ENCODE assay signal across 2 cellular contexts in genomic region chr21:31720739-31721138, GRCh38.
TF ChIP-seq lines count a peak whose summit lies in the region.

No MANE protein-coding gene starts in this region.

TF ChIP-seq in IMR-90, 13 proteins besides CTCF, POLR2A, EP300 and RAD21:
- TF ChIP-seq FOS (IDR thresholded peaks at IDR 0.05; ENCODE audit: low read depth, low read length): no peak
- TF ChIP-seq MXI1 (IDR thresholded peaks at IDR 0.05; ENCODE audit: borderline replicate concordance, low read depth, low read length): no peak
- no peak for TF ChIP-seq CEBPB (IDR thresholded peaks at IDR 0.05; ENCODE audit: low read depth, low read length)
- TF ChIP-seq USF2 (IDR thresholded peaks at IDR 0.05; ENCODE audit: low read depth, low read length): no peak
- TF ChIP-seq RCOR1 (IDR thresholded peaks at IDR 0.05; ENCODE audit: insufficient replicate concordance, low read length): no peak
- TF ChIP-seq BHLHE40 (IDR thresholded peaks at IDR 0.05; ENCODE audit: low read depth, low read length): no peak
- no peak for TF ChIP-seq MAFK (IDR thresholded peaks at IDR 0.05; ENCODE audit: low read depth, low read length)
- no peak for TF ChIP-seq ELK1 (IDR thresholded peaks at IDR 0.05; ENCODE audit: borderline replicate concordance, low read depth, low read length)
- TF ChIP-seq NFE2L2 (IDR thresholded peaks at IDR 0.05; ENCODE audit: low read depth, low read length): no peak
- no peak for TF ChIP-seq MAZ (IDR thresholded peaks at IDR 0.05; ENCODE audit: borderline replicate concordance, low read depth, low read length)

TF ChIP-seq in K562, 482 proteins besides CTCF, POLR2A, EP300 and RAD21:
- TF ChIP-seq MEIS2 (IDR thresholded peaks at IDR 0.05; ENCODE audit: partially characterized antibody): peak; percentile 60
- 0 out of 2 replicates have a peak, but pooled peaks have one; percentile 1 for TF ChIP-seq HDAC2 (IDR thresholded peaks at IDR 0.05)
- TF ChIP-seq ADNP (tag; IDR thresholded peaks at IDR 0.05): peak; percentile 47; the same call in 1 of the 2 replicates
- TF ChIP-seq FOXJ2 (tag; IDR thresholded peaks at IDR 0.05): peak; percentile 73
- TF ChIP-seq GATA2 (CRISPR knock-in tag; IDR thresholded peaks at IDR 0.05): 0 out of 2 replicates have a peak, but pooled peaks have one; percentile 3
- no peak for TF ChIP-seq ZNF232 (CRISPR knock-in tag; IDR thresholded peaks at IDR 0.05)
- 0 out of 2 replicates have a peak, but pooled peaks have one; percentile 4 for TF ChIP-seq ARID3A (IDR thresholded peaks at IDR 0.05; ENCODE audit: borderline replicate concordance, low read depth, low read length)
- TF ChIP-seq FOXA3 (CRISPR knock-in tag; conservative IDR thresholded peaks at IDR 0.05 in 1 of 2, IDR thresholded peaks at IDR 0.05 in 1 of 2): peak in 1 of 2 experiments; percentile 56; a peak in 1 of 4 replicates
- TF ChIP-seq CBX3 (IDR thresholded peaks at IDR 0.05; ENCODE audit: borderline replicate concordance in 1 of 2, low read length in 2 of 2): no peak
- TF ChIP-seq KDM1A (IDR thresholded peaks at IDR 0.05): no peak
- no peak for TF ChIP-seq KAT7 (CRISPR knock-in tag; IDR thresholded peaks at IDR 0.05; ENCODE audit: borderline replicate concordance)
- TF ChIP-seq SOX6 (IDR thresholded peaks at IDR 0.05): 0 out of 2 replicates have a peak, but pooled peaks have one; percentile 4
- no peak for TF ChIP-seq MXI1 (IDR thresholded peaks at IDR 0.05; ENCODE audit: low read depth, low read length)
- no peak for TF ChIP-seq ZNF280A (IDR thresholded peaks at IDR 0.05; ENCODE audit: low read depth, partially characterized antibody)
TF ChIP-seq in K562: peak in this region for 8.
